Comparison of ENCODE assay signal across 23 cellular contexts in the genomic region with DNA sequence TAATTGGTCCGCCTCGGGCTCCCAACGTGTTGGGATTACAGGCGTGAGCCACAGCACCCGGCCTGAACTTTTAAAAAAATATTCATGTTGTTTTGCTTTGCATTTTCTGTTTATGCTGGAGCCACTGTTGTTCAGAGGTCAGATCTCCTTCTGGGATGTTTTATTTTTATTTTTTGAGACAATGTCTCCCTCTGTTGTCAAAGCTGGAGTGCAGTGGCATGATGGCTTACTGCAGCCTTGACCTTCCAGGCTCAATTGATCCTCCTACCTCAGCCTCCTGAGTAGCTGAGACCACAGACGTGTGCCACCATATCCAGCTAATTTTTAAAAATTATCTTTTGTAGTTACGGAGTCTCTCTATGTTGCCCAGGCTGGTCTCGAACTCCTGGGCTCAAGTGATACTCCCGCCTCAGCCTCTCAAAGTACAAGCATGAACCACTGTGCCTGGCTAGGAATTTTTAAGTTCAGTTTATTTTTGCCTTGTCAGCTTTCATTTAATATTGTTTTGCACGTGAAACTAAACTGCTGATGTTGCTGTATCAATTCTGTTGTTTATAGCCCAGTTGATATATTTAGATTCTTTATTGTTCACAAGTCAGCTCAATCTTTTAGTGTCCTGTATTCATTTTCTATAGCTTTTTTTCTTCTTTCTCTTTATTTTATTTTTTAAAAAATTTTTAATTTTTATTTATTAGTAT. TPM values are rescaled to one million over a fixed set of nuclear protein-coding genes. Genes with fewer than 3 reads are reported as not detected.
A peak's percentile ranks its signal among the peaks of the same experiment; 100 is the strongest.
DNase-seq lines count a peak whose midpoint lies in the region; TF ChIP-seq lines count a peak whose summit lies in the region.
"Had no signal": no experiment of that assay in that cellular context is flagged by ENCODE, and none has a peak within 500 bp of the region (broad histone marks: within the 10 kb centered on the region; RNA-seq: fewer than 3 reads in every experiment).

No MANE protein-coding gene starts in this region.

- H3K79me2 ChIP-seq in KMS-11 (ENCODE audit: insufficient read depth, low read depth): no peaks in the 10 kb centered on the region

- H3K27me3 ChIP-seq in KMS-11 (ENCODE audit: insufficient read depth, low read depth) (no peaks in the 10 kb centered on the region), suprapubic skin (no peaks in the 10 kb centered on the region)
- H3K27me3 ChIP-seq: BLaER1 treated with 17β-estradiol and CSF1 and Interleukin-3, amounts not matched to agents 10 nM and 100 nM had no signal

- peaks cover 28% of the 10 kb centered on the region for H3K4me1 ChIP-seq in KMS-11 (ENCODE audit: low read depth, poor library complexity, severe bottlenecking)
- H3K4me1 ChIP-seq in suprapubic skin: no peaks in the 10 kb centered on the region

- no peaks in the 10 kb centered on the region for H4K20me1 ChIP-seq in KMS-11 (ENCODE audit: insufficient read depth)
- H4K20me1 ChIP-seq: BLaER1 treated with 17β-estradiol and CSF1 and Interleukin-3, amounts not matched to agents 10 nM and 100 nM had no signal

- no peaks in the 10 kb centered on the region for H3K36me3 ChIP-seq in KMS-11 (ENCODE audit: insufficient read depth)
- peaks cover 4% of the 10 kb centered on the region; the same call in 1 of the 2 replicates for H3K36me3 ChIP-seq in SK-N-MC (ENCODE audit: insufficient read depth, low read length)
- no peaks in the 10 kb centered on the region for H3K36me3 ChIP-seq in suprapubic skin

- H3K4me3 ChIP-seq in KMS-11 (IDR thresholded peaks at IDR 0.05; ENCODE audit: insufficient read depth, low read depth, low read length) (no peak overlapping the region), SK-N-MC (no peak overlapping the region), foreskin fibroblast (ENCODE audit: low read depth in 1 of 2, low read length in 2 of 2) (no peak overlapping the region), suprapubic skin (no peak overlapping the region)
- H3K4me3 ChIP-seq: BLaER1 treated with 17β-estradiol and CSF1 and Interleukin-3, amounts not matched to agents 10 nM and 100 nM; GM23338; PC-9 had no signal

- no peaks in the 10 kb centered on the region for H3K9me3 ChIP-seq in SK-N-MC (ENCODE audit: low read depth, low read length)
- no peaks in the 10 kb centered on the region for H3K9me3 ChIP-seq in suprapubic skin

- H3K27ac ChIP-seq in KMS-11 (no peak overlapping the region), SK-N-MC (0 out of 2 replicates have a peak overlapping the region, but pooled peaks have one; percentile 15), suprapubic skin (no peak overlapping the region)
- H3K27ac ChIP-seq: BLaER1 treated with 17β-estradiol and CSF1 and Interleukin-3, amounts not matched to agents 10 nM and 100 nM; PC-9 had no signal

- 89% methylated on average over 10 of the region's 10 CpGs for WGBS in suprapubic skin

- in situ Hi-C loops in GM13977 (cut with MboI; ENCODE audit: low pct_unique_long_range_greater_than_20kb, low sequenced_read_pairs, unreplicated experiment): no loop called here

- 0 out of 2 replicates have a peak overlapping the region, but pooled peaks have one; percentile 27 for H3K4me2 ChIP-seq in KMS-11
- H3K4me2 ChIP-seq: BLaER1 treated with 17β-estradiol and CSF1 and Interleukin-3, amounts not matched to agents 10 nM and 100 nM; GM23338; PC-9 had no signal

- peak; percentile 17 for TF ChIP-seq CTCF in GM13977 (IDR thresholded peaks at IDR 0.05; ENCODE audit: extremely low read depth, insufficient read depth, missing control alignments)
- TF ChIP-seq CTCF in KMS-11 (conservative IDR thresholded peaks at IDR 0.05; ENCODE audit: low read depth, low read length): no peak
- TF ChIP-seq CTCF in foreskin fibroblast (IDR thresholded peaks at IDR 0.05; ENCODE audit: low read depth, low read length): no peak
- TF ChIP-seq CTCF in suprapubic skin (IDR thresholded peaks at IDR 0.05): no peak

- H3K9ac ChIP-seq in KMS-11: no peak overlapping the region
- no peak overlapping the region for H3K9ac ChIP-seq in SK-N-MC (ENCODE audit: insufficient read length)
- H3K9ac ChIP-seq: BLaER1 treated with 17β-estradiol and CSF1 and Interleukin-3, amounts not matched to agents 10 nM and 100 nM had no signal

- H2AFZ ChIP-seq in KMS-11 (ENCODE audit: low read depth): no peak overlapping the region
- H2AFZ ChIP-seq: GM23338, PC-9 had no signal

- DNase-seq in GM13977 (ENCODE audit: low spot score) (no peak), SK-N-MC (ENCODE audit: low read depth, low spot score) (no peak), foreskin fibroblast (no peak), suprapubic skin (ENCODE audit: low spot score in 2 of 2) (no peak), NCI-H2029 treated with DMSO at 0.1 percent for 48 hours (lab: John Stamatoyannopoulos, UW) (no peak), NCI-H69 (lab: John Stamatoyannopoulos, UW) (no peak)
- DNase-seq: ACHN; Calu3; CD8-positive, alpha-beta memory T cell; DMS153; HCEC 1CT; KG1; MV-4-11; NCI-H1105 treated with DMSO at 0.1 percent for 48 hours; NCI-H2081 treated with DMSO at 0.1 percent for 48 hours; NCI-H2171 treated with DMSO at 0.1 percent for 48 hours; NCI-H524 treated with DMSO at 0.1 percent for 48 hours; PC-9; SIG-M5 had no signal

- TF ChIP-seq POLR2A in suprapubic skin (IDR thresholded peaks at IDR 0.05): no peak

- no peak for TF ChIP-seq EP300 in suprapubic skin (IDR thresholded peaks at IDR 0.05)

RNA-seq across cellular contexts. Expression of a gene that starts 13.7 kb away (rescaled TPM):
- total RNA-seq in suprapubic skin: under 1 TPM in 2 of 4 donors, not detected in 2; 0.32 to 0.49 TPM
- total RNA-seq: T-helper 1 cell treated with Interleukin-12 subunit alpha and Interleukin-12 subunit beta and Interleukin-4 antibody, amounts not matched to agents 30 ng/mL and 1 ng/mL, for 36 hours had no signal

RNA-seq across cellular contexts. Expression of a gene that starts 59.7 kb away (rescaled TPM):
- total RNA-seq in suprapubic skin: 10 to 100 TPM; 10.0 to 14.5 (median 12.2) TPM
